Comparison of ENCODE assay signal across 1 cellular context in genomic region chr5:77773734-77774280, GRCh38.
TF ChIP-seq lines count a peak whose summit lies in the region.

No MANE protein-coding gene starts in this region.

TF ChIP-seq in endothelial cell of umbilical vein, 7 proteins besides CTCF, POLR2A, EP300 and RAD21:
- no peak for TF ChIP-seq GATA2 (IDR thresholded peaks at IDR 0.05; ENCODE audit: insufficient read depth, insufficient read length, low read depth, low read length)
- no peak for TF ChIP-seq POLR2AphosphoS5 (IDR thresholded peaks at IDR 0.05; ENCODE audit: insufficient read depth, low read depth, low read length)
- no peak for TF ChIP-seq EZH2 (IDR thresholded peaks at IDR 0.05; ENCODE audit: borderline replicate concordance, low read depth, low read length, severe bottlenecking)
